14 cellular contexts compared by ENCODE assay signal in the genomic region with DNA sequence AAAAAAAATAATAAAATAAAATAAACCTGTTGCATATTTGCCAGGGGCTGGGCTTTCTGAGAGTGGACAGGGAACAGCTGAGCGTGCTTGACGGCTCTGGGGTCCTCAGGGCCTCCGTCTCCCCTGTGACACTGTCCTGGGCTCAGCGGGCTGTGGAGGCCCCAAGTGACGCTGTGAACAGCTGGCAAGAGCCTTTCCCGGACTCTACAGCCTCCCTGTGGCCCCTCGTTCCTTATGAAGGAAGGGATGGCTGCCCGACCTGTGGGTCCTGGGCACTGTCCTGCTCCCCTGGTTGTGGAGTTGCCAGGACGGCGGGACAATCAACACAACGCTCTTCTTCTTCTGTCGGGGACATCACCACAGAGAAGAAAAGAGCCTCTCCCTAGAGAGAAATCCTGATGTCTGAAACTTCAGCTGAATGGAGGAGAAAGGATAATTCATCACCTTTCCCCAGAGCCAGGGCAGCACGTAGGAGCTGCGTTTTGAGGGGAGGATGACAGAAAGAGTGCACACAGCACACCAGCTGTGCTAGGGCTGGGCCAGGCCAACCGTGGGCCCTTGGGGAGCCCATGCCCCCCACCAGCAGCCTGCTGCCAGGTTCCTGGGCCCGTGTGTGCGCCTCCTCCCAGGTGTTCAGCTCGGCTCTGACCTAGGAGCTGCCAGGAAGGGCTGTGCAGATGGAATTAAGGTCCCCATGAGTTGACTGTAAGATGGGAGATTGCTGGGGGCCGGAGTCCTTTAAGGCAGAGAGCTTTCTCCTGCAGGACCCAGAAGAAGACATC.
"Had no signal": no experiment of that assay in that cellular context is flagged by ENCODE, and none has a peak within 500 bp of the region (broad histone marks: within the 10 kb centered on the region; RNA-seq: fewer than 3 reads in every experiment).

No MANE protein-coding gene starts in this region.

- H3K27me3 ChIP-seq: body of pancreas, testis had no signal

- DNase-seq: activated naive CD4-positive, alpha-beta T cell treated with anti-CD3 and anti-CD28 coated beads for 36 hours; activated T-cell treated with anti-CD3 and anti-CD28 coated beads, Interleukin-2, amount 50 U/mL, for 1 hour; amniotic stem cell; body of pancreas; effector memory CD8-positive, alpha-beta T cell; stimulated activated CD4-positive, alpha-beta T cell treated with anti-CD3 and anti-CD28 coated beads, Interleukin-4, amount 100 ng/mL, for 24 hours; stimulated activated naive CD8-positive, alpha-beta T cell treated with anti-CD3 and anti-CD28 coated beads, Interleukin-15, amount 100 ng/mL, for 72 hours; T1000; testis had no signal

- H3K27ac ChIP-seq: body of pancreas, coronary artery, epithelial cell of prostate, hepatocyte, testis, upper lobe of right lung, VCaP had no signal

- H3K9me3 ChIP-seq: body of pancreas, testis, upper lobe of right lung had no signal

- H3K4me1 ChIP-seq: body of pancreas had no signal

- ATAC-seq: body of pancreas; stimulated activated naive CD8-positive, alpha-beta T cell treated with anti-CD3 and anti-CD28 coated beads, Interleukin-15, amount 100 ng/mL, for 72 hours; upper lobe of right lung had no signal

- H3K4me3 ChIP-seq: body of pancreas, coronary artery, hepatocyte, testis, upper lobe of right lung had no signal

- H2AFZ ChIP-seq: hepatocyte had no signal

- H3K4me2 ChIP-seq: hepatocyte had no signal

- H3K36me3 ChIP-seq: upper lobe of right lung had no signal

- H3K79me2 ChIP-seq: hepatocyte had no signal
